8 cellular contexts compared by ENCODE assay signal in the genomic region with DNA sequence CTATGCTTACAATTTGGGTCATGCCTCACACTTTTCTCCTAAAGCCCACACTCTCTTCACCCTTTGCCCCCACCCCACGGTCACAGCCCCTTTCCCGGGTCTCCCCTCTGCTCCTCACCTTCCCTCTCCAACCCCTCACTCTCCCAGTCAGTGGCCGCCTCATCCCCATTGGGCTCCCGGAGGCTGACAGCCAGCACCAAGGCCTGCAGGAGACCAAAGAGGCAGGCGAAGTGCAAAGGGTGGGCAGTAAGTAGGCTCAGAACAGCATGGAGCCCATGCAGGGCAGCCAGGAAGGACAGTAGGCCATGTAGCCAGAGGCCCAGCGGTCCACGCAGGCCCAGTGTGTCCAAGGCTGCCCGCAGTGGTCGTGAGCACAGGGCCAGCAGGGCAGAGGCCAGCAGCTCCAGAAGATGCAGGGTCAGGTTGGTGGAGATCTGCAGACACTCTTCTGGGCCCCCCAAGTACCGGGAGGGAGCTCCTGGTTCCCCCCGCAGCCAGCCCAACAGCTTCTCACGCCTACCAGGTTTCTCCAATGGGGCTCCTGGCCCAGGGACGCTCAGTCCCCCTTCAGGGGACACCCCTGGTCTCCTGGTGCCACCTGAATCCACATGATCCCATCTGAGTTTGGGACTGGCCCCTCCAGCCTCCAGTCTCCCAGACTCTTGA. TPM values are rescaled to one million over a fixed set of nuclear protein-coding genes. Genes with fewer than 3 reads are reported as not detected.
DNase-seq lines count a peak whose midpoint lies in the region; FAIRE-seq and TF ChIP-seq lines count a peak whose summit lies in the region.

No MANE protein-coding gene starts in this region.

- TF ChIP-seq RAD21 in neural cell (conservative IDR thresholded peaks at IDR 0.05) = no peak

- POLR2A ChIA-PET in BJ (lab: Charles Lee) = interaction anchor here (0.7 kb wide), 1 partner anchor 238 kb away, joined by 10 read pairs; the partner anchor contains the start of gene EHMT2

- no peaks in the 10 kb centered on the region for H3F3A ChIP-seq in neural cell (ENCODE audit: insufficient read depth, low read length, poor library complexity, severe bottlenecking)

- TF ChIP-seq CTCF in BJ (IDR thresholded peaks at IDR 0.05; ENCODE audit: insufficient read depth, low read depth, low read length) = no peak
- no peak for TF ChIP-seq CTCF in neural cell (IDR thresholded peaks at IDR 0.05; ENCODE audit: poor library complexity, severe bottlenecking)

- no peak for FAIRE-seq in RCC 7860 (lab: Jason Lieb, UNC)

- H3K79me2 ChIP-seq in neural cell (replicated peaks; ENCODE audit: insufficient read depth, low read length) = peaks cover 34% of the 10 kb centered on the region

- H3K27ac ChIP-seq in ectodermal cell (ENCODE audit: insufficient read depth, low read depth, low read length, poor library complexity, severe bottlenecking) = no peak overlapping the region
- H3K27ac ChIP-seq in neural cell (ENCODE audit: low read length) = no peak overlapping the region

- no peaks in the 10 kb centered on the region for H4K20me1 ChIP-seq in neural cell (ENCODE audit: insufficient read depth)

- no peak overlapping the region for H2AFZ ChIP-seq in neural cell (ENCODE audit: low read depth, low read length)

- WGBS in ectodermal cell, 2 experiments = 95% methylated on average over 13 of the region's 13 CpGs

- H3K4me3 ChIP-seq in BJ (ENCODE audit: low read depth, low read length) (peak overlapping the region; percentile 59), MG63 (peak overlapping the region; percentile 63), ectodermal cell (ENCODE audit: insufficient read depth, low read depth, low read length) (peak overlapping the region; percentile 66), neural cell (ENCODE audit: low read length) (peak overlapping the region; percentile 85)

- DNase-seq in BJ (ENCODE audit: low read depth) (no peak), MG63 (no peak), RKO (ENCODE audit: low spot score) (no peak), RCC 7860 (ENCODE audit: low spot score) (no peak), GM19240 (ENCODE audit: insufficient read length, low spot score) (no peak), KG1 (lab: John Stamatoyannopoulos, UW) (no peak)

- CTCF ChIA-PET in BJ (lab: Yijun Ruan, JAX) = no interaction called here

- TF ChIP-seq EP300 in neural cell (conservative IDR thresholded peaks at IDR 0.05; ENCODE audit: poor library complexity, severe bottlenecking) = no peak

- H3K36me3 ChIP-seq in BJ (ENCODE audit: control insufficient read depth, insufficient read depth, low read length) (peaks cover 8% of the 10 kb centered on the region), MG63 (peaks cover 12% of the 10 kb centered on the region), ectodermal cell (ENCODE audit: control insufficient read depth, insufficient read depth, low read length) (no peaks in the 10 kb centered on the region), neural cell (ENCODE audit: insufficient read depth, low read length) (no peaks in the 10 kb centered on the region)

- H3K4me1 ChIP-seq in ectodermal cell (ENCODE audit: control insufficient read depth, insufficient read depth, low read length) = peaks cover 27% of the 10 kb centered on the region

- H3K9ac ChIP-seq in neural cell (ENCODE audit: low read length) = no peak overlapping the region

- H3K9me3 ChIP-seq in MG63 (no peaks in the 10 kb centered on the region), ectodermal cell (ENCODE audit: control insufficient read depth, low read length) (no peaks in the 10 kb centered on the region), neural cell (ENCODE audit: low read length) (no peaks in the 10 kb centered on the region)

- H3K27me3 ChIP-seq in BJ (ENCODE audit: control insufficient read depth, insufficient read depth, low read length) (no peaks in the 10 kb centered on the region), MG63 (no peaks in the 10 kb centered on the region), ectodermal cell (ENCODE audit: control insufficient read depth, insufficient read depth, low read length, poor library complexity, severe bottlenecking) (no peaks in the 10 kb centered on the region), neural cell (ENCODE audit: insufficient read depth, low read depth, low read length) (no peaks in the 10 kb centered on the region)

- peak overlapping the region; percentile 70 for H3K4me2 ChIP-seq in neural cell (ENCODE audit: low read length)

- no peaks in the 10 kb centered on the region for H3K9me2 ChIP-seq in neural cell (ENCODE audit: insufficient read depth, low read length)

TF ChIP-seq in neural cell, 6 proteins besides CTCF, POLR2A, EP300 and RAD21:
- TF ChIP-seq MXI1 (conservative IDR thresholded peaks at IDR 0.05; ENCODE audit: poor library complexity, severe bottlenecking) (no peak), POLR2AphosphoS5 (IDR thresholded peaks at IDR 0.05) (no peak), SMC3 (conservative IDR thresholded peaks at IDR 0.05; ENCODE audit: poor library complexity) (no peak), TAF1 (IDR thresholded peaks at IDR 0.05; ENCODE audit: low read depth) (no peak), EZH2 (IDR thresholded peaks at IDR 0.05; ENCODE audit: borderline replicate concordance, insufficient read depth, low read length, poor library complexity, severe bottlenecking) (no peak)
- TF ChIP-seq, protein P1, sequence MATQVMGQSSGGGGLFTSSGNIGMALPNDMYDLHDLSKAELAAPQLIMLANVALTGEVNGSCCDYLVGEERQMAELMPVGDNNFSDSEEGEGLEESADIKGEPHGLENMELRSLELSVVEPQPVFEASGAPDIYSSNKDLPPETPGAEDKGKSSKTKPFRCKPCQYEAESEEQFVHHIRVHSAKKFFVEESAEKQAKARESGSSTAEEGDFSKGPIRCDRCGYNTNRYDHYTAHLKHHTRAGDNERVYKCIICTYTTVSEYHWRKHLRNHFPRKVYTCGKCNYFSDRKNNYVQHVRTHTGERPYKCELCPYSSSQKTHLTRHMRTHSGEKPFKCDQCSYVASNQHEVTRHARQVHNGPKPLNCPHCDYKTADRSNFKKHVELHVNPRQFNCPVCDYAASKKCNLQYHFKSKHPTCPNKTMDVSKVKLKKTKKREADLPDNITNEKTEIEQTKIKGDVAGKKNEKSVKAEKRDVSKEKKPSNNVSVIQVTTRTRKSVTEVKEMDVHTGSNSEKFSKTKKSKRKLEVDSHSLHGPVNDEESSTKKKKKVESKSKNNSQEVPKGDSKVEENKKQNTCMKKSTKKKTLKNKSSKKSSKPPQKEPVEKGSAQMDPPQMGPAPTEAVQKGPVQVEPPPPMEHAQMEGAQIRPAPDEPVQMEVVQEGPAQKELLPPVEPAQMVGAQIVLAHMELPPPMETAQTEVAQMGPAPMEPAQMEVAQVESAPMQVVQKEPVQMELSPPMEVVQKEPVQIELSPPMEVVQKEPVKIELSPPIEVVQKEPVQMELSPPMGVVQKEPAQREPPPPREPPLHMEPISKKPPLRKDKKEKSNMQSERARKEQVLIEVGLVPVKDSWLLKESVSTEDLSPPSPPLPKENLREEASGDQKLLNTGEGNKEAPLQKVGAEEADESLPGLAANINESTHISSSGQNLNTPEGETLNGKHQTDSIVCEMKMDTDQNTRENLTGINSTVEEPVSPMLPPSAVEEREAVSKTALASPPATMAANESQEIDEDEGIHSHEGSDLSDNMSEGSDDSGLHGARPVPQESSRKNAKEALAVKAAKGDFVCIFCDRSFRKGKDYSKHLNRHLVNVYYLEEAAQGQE (IDR thresholded peaks at IDR 0.05; ENCODE audit: borderline replicate concordance) = no peak
TF ChIP-seq in neural cell: peak in this region for 0.

RNA-seq across cellular contexts. Expression of gene C6orf47, which starts 1.5 kb away (rescaled TPM):
- polyA plus RNA-seq in BJ (2011; rRNA removed) (9.9 and 13.0 TPM in 2 replicates), neural cell (17.2 and 24.3 TPM in 2 replicates)
- polyA minus RNA-seq in BJ (2011; rRNA and poly(A)+ RNA removed) = 7.4 and 9.5 TPM in 2 replicates
- total RNA-seq in MG63 (2014; rRNA removed; shearing (Covaris generic); ENCODE audit: low replicate concordance) = 5.9 and 6.5 TPM in 2 replicates
- 14.2 TPM for polyA plus RNA-seq in ectodermal cell (2013, experiment 1 of 4)
- polyA plus RNA-seq in ectodermal cell (2013, experiment 2 of 4) = 14.9 TPM
- polyA plus RNA-seq in ectodermal cell (2013, experiment 3 of 4) = 10.1 TPM
- 10.9 TPM for polyA plus RNA-seq in ectodermal cell (2013, experiment 4 of 4)
- polyA minus RNA-seq in neural cell = 24.7 and 24.8 TPM in 2 replicates

RNA-seq across cellular contexts. Expression of gene APOM, which starts 3.4 kb away (rescaled TPM):
- 4.2 and 4.8 TPM in 2 replicates for polyA plus RNA-seq in BJ (2011; rRNA removed)
- 2.2 and 2.6 TPM in 2 replicates for polyA minus RNA-seq in BJ (2011; rRNA and poly(A)+ RNA removed)
- 0.56 TPM in 1 of 2 replicates, not detected in the other for total RNA-seq in MG63 (2014; rRNA removed; shearing (Covaris generic); ENCODE audit: low replicate concordance)
- polyA plus RNA-seq in ectodermal cell (2013, experiment 1 of 4) = 4.8 TPM
- 4.1 TPM for polyA plus RNA-seq in ectodermal cell (2013, experiment 2 of 4)
- polyA plus RNA-seq in ectodermal cell (2013, experiment 3 of 4) = 4.4 TPM
- polyA plus RNA-seq in ectodermal cell (2013, experiment 4 of 4) = 4.1 TPM
- 1.3 and 4.4 TPM in 2 replicates for polyA plus RNA-seq in neural cell
- 1.3 TPM in 1 of 2 replicates, not detected in the other for polyA minus RNA-seq in neural cell

RNA-seq across cellular contexts. Expression of gene GPANK1, which starts 5.7 kb away (rescaled TPM):
- polyA plus RNA-seq in BJ (2011; rRNA removed) = 12.6 and 15.0 TPM in 2 replicates
- 4.7 and 7.3 TPM in 2 replicates for polyA minus RNA-seq in BJ (2011; rRNA and poly(A)+ RNA removed)
- 21.4 and 24.2 TPM in 2 replicates for total RNA-seq in MG63 (2014; rRNA removed; shearing (Covaris generic); ENCODE audit: low replicate concordance)
- 30.6 TPM for polyA plus RNA-seq in ectodermal cell (2013, experiment 1 of 4)
- 31.8 TPM for polyA plus RNA-seq in ectodermal cell (2013, experiment 2 of 4)
- 27.9 TPM for polyA plus RNA-seq in ectodermal cell (2013, experiment 3 of 4)
- 27.0 TPM for polyA plus RNA-seq in ectodermal cell (2013, experiment 4 of 4)
- polyA plus RNA-seq in neural cell = 18.4 and 21.9 TPM in 2 replicates
- 16.3 and 18.5 TPM in 2 replicates for polyA minus RNA-seq in neural cell

RNA-seq across cellular contexts. Expression of gene BAG6, which starts 6.7 kb away (rescaled TPM):
- polyA plus RNA-seq in BJ (2011; rRNA removed) = 42.6 and 113 TPM in 2 replicates
- polyA minus RNA-seq in BJ (2011; rRNA and poly(A)+ RNA removed) = 100 and 123 TPM in 2 replicates
- total RNA-seq in MG63 (2014; rRNA removed; shearing (Covaris generic); ENCODE audit: low replicate concordance) = 82.2 and 194 TPM in 2 replicates
- polyA plus RNA-seq in ectodermal cell (2013, experiment 1 of 4) = 444 TPM
- polyA plus RNA-seq in ectodermal cell (2013, experiment 2 of 4) = 456 TPM
- polyA plus RNA-seq in ectodermal cell (2013, experiment 3 of 4) = 289 TPM
- 326 TPM for polyA plus RNA-seq in ectodermal cell (2013, experiment 4 of 4)
- 203 and 204 TPM in 2 replicates for polyA plus RNA-seq in neural cell
- polyA minus RNA-seq in neural cell = 253 and 275 TPM in 2 replicates

RNA-seq across cellular contexts. Expression of gene CSNK2B, which starts 6.8 kb away (rescaled TPM):
- polyA plus RNA-seq in BJ (2011; rRNA removed) (83.2 and 94.9 TPM in 2 replicates), neural cell (130 and 135 TPM in 2 replicates)
- polyA minus RNA-seq in BJ (2011; rRNA and poly(A)+ RNA removed) = 89.6 and 132 TPM in 2 replicates
- total RNA-seq in MG63 (2014; rRNA removed; shearing (Covaris generic); ENCODE audit: low replicate concordance) = 88.8 and 99.8 TPM in 2 replicates
- 225 TPM for polyA plus RNA-seq in ectodermal cell (2013, experiment 1 of 4)
- 213 TPM for polyA plus RNA-seq in ectodermal cell (2013, experiment 2 of 4)
- polyA plus RNA-seq in ectodermal cell (2013, experiment 3 of 4) = 176 TPM
- 197 TPM for polyA plus RNA-seq in ectodermal cell (2013, experiment 4 of 4)
- 86.4 and 95.7 TPM in 2 replicates for polyA minus RNA-seq in neural cell
